25 cellular contexts compared by ENCODE assay signal in genomic region chr13:41453620-41454019, GRCh38.
"Had no signal": no experiment of that assay in that cellular context is flagged by ENCODE, and none has a peak within 500 bp of the region (broad histone marks: within the 10 kb centered on the region; RNA-seq: fewer than 3 reads in every experiment).

No MANE protein-coding gene starts in this region.

- H3K27ac ChIP-seq: adrenal gland, SK-N-MC, VCaP had no signal

- H3K4me3 Mint-ChIP-seq: activated CD8-positive, alpha-beta T cell treated with anti-CD3 and anti-CD28 coated beads for 36 hours; activated naive CD8-positive, alpha-beta T cell treated with anti-CD3 and anti-CD28 coated beads, Interleukin-2, amount 10 ng/mL, durations not matched to agents 7 days and 5 days; T-cell had no signal

- H3K9me3 Mint-ChIP-seq: activated naive CD8-positive, alpha-beta T cell treated with anti-CD3 and anti-CD28 coated beads, Interleukin-2, amount 10 ng/mL, durations not matched to agents 7 days and 5 days had no signal

- H3K36me3 ChIP-seq: adrenal gland had no signal

- DNase-seq: activated CD4-positive, alpha-beta T cell treated with anti-CD3 and anti-CD28 coated beads for 4 hours; activated CD8-positive, alpha-beta memory T cell treated with anti-CD3 and anti-CD28 coated beads, Interleukin-2, amount 50 U/mL, for 4 hours; activated naive CD4-positive, alpha-beta T cell treated with anti-CD3 and anti-CD28 coated beads, Interleukin-2, amount 50 U/mL, for 16 hours; activated naive CD8-positive, alpha-beta T cell treated with anti-CD3 and anti-CD28 coated beads, Interleukin-2, amount 10 ng/mL, durations not matched to agents 7 days and 5 days; activated T-cell treated with anti-CD3 and anti-CD28 coated beads, Interleukin-2, amount 50 U/mL, for 1 hour; adrenal gland; anterior cingulate cortex; caudate nucleus; Karpas-422; MM.1S; NCI-H1048; NCI-H146; NCI-H187 treated with DMSO at 0.1 percent for 48 hours; NCI-H2081 treated with DMSO at 0.1 percent for 48 hours; NCI-H345; NCI-H510A; NCI-H526 treated with DMSO at 0.1 percent for 48 hours; RPMI8226; T-cell; T-helper 2 cell; T1000 had no signal

- H3K9me3 ChIP-seq: adrenal gland had no signal

- H3K36me3 Mint-ChIP-seq: activated naive CD8-positive, alpha-beta T cell treated with anti-CD3 and anti-CD28 coated beads, Interleukin-2, amount 10 ng/mL, durations not matched to agents 7 days and 5 days; T-cell had no signal

- H3K27ac Mint-ChIP-seq: activated CD8-positive, alpha-beta T cell treated with anti-CD3 and anti-CD28 coated beads for 36 hours; activated naive CD8-positive, alpha-beta T cell treated with anti-CD3 and anti-CD28 coated beads, Interleukin-2, amount 10 ng/mL, durations not matched to agents 7 days and 5 days; T-cell had no signal

- H3K4me3 ChIP-seq: adrenal gland, SK-N-MC had no signal

- ATAC-seq: activated CD8-positive, alpha-beta T cell treated with anti-CD3 and anti-CD28 coated beads for 36 hours; Right ventricle myocardium inferior; T-cell had no signal

- H3K27me3 ChIP-seq: adrenal gland had no signal
